1 cellular context compared by ENCODE assay signal in the genomic region with DNA sequence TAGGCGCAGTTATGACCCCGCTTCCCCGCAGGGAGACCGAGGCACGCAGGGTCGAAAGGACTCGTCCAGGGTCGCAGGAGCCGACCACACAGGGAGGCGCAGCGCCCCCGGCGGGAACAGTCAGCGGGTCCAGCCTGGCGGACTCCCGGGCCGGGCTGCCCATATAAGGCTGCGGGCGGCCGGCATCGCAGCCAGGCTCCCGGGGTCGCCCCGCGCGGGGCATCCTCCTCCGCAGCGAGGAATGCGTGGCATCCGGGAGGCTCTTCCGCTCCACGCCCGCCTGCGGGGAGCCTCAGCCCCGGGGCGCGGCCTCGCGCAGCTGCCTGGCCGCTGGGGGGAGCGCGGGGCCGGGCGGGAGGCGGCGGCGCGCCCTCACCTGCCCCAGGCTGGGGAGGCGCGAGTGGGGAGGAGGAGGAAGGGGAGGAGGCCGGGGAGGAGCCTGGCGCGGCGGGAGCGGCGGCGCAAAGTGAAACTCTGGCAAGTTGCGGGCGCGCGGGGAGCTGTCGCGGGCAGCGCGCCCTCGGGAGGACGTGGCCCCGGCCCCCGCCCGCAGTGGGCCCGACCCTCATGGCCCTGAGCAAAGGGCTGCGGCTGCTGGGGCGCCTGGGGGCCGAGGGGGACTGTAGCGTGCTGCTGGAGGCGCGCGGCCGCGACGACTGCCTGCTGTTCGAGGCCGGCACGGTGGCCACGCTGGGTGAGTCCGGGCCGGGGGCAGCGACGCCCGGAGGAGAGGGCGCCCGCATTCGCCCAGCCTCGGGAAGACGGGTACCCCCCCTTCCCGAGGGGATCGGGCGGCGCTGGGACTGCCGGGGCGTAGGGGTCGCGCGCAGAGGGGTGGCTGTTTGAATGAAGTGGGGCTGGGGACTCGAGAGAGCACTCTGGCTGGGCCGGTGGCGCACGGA.
TF ChIP-seq lines count a peak whose summit lies in the region.

SYNJ2 (plus strand) TSS at position 469 of the 902 bp plus-strand sequence; CDS start at position 568, 99 bp downstream.

TF ChIP-seq in K562, 482 proteins besides CTCF, POLR2A, EP300 and RAD21 (continued from another document and continues in another):
- TF ChIP-seq ZNF263 (CRISPR knock-in tag; IDR thresholded peaks at IDR 0.05; ENCODE audit: borderline replicate concordance) (peak; percentile 98), HDAC1 (IDR thresholded peaks at IDR 0.05) (peak in 1 of 2 experiments; percentile 29; a peak in 1 of 4 replicates), TAF9B (IDR thresholded peaks at IDR 0.05; ENCODE audit: partially characterized antibody) (no peak), ZNF274 (IDR thresholded peaks at IDR 0.05; ENCODE audit: borderline replicate concordance, low read depth, low read length) (no peak), HIVEP1 (CRISPR knock-in tag; IDR thresholded peaks at IDR 0.05) (0 out of 2 replicates have a peak, but pooled peaks have one; percentile 22), HNRNPLL (IDR thresholded peaks at IDR 0.05; ENCODE audit: low read depth, low read length, poor library complexity, severe bottlenecking) (no peak), RBM25 (IDR thresholded peaks at IDR 0.05; ENCODE audit: low read depth, low read length, severe bottlenecking) (peak; percentile 48), SMARCA4 (IDR thresholded peaks at IDR 0.05) (no peak; the same call in 1 of the 2 replicates), ELK3 (CRISPR knock-in tag; IDR thresholded peaks at IDR 0.05) (no peak), MCM7 (IDR thresholded peaks at IDR 0.05) (no peak), ZNF707 (CRISPR knock-in tag; conservative IDR thresholded peaks at IDR 0.05) (no peak), HOXB6 (CRISPR knock-in tag; IDR thresholded peaks at IDR 0.05; ENCODE audit: borderline replicate concordance) (no peak), ZNF134 (CRISPR knock-in tag; conservative IDR thresholded peaks at IDR 0.05) (no peak), ZNF311 (CRISPR knock-in tag; IDR thresholded peaks at IDR 0.05) (no peak), BRD4 (IDR thresholded peaks at IDR 0.05) (no peak; the same call in 1 of the 2 replicates), SETDB1 (IDR thresholded peaks at IDR 0.05; ENCODE audit: low read length) (no peak), TEAD1 (CRISPR knock-in tag; IDR thresholded peaks at IDR 0.05) (peak; percentile 74 to 99), ZNF124 (CRISPR knock-in tag; IDR thresholded peaks at IDR 0.05) (no peak), HBP1 (CRISPR knock-in tag; IDR thresholded peaks at IDR 0.05) (peak; percentile 73; the same call in 1 of the 2 replicates), SIX5 (IDR thresholded peaks at IDR 0.05; ENCODE audit: borderline replicate concordance in 1 of 2, insufficient read depth in 1 of 2, low read depth in 1 of 2, low read length in 2 of 2) (no peak), ZNF76 (CRISPR knock-in tag; IDR thresholded peaks at IDR 0.05; ENCODE audit: borderline replicate concordance) (0 out of 2 replicates have a peak, but pooled peaks have one; percentile 65), ZKSCAN1 (IDR thresholded peaks at IDR 0.05; ENCODE audit: low read depth, low read length) (no peak), ELK1 (CRISPR knock-in tag; IDR thresholded peaks at IDR 0.05) (peak; percentile 99), ARID2 (IDR thresholded peaks at IDR 0.05) (no peak), HES1 (IDR thresholded peaks at IDR 0.05; ENCODE audit: low read depth) (no peak), POLR2B (IDR thresholded peaks at IDR 0.05; ENCODE audit: low read depth, partially characterized antibody) (peak; percentile 9), ZNF785 (CRISPR knock-in tag; IDR thresholded peaks at IDR 0.05) (no peak), MBD2 (IDR thresholded peaks at IDR 0.05; ENCODE audit: borderline replicate concordance, low read depth) (no peak; the same call in 1 of the 2 replicates), CAMTA2 (CRISPR knock-in tag; conservative IDR thresholded peaks at IDR 0.05) (no peak), ZNF282 (CRISPR knock-in tag; IDR thresholded peaks at IDR 0.05) (peak; percentile 53; the same call in 1 of the 2 replicates), SMAD1 (IDR thresholded peaks at IDR 0.05; ENCODE audit: low read depth, low read length, partially characterized antibody) (peak; percentile 30), ZFP36 (IDR thresholded peaks at IDR 0.05; ENCODE audit: low read depth, low read length, partially characterized antibody) (no peak), MYBL2 (IDR thresholded peaks at IDR 0.05; ENCODE audit: low read depth) (no peak), MYBL2 (CRISPR knock-in tag; IDR thresholded peaks at IDR 0.05; ENCODE audit: borderline replicate concordance) (no peak), DMBX1 (CRISPR knock-in tag; IDR thresholded peaks at IDR 0.05; ENCODE audit: borderline replicate concordance) (no peak)
- TF ChIP-seq, protein P1, sequence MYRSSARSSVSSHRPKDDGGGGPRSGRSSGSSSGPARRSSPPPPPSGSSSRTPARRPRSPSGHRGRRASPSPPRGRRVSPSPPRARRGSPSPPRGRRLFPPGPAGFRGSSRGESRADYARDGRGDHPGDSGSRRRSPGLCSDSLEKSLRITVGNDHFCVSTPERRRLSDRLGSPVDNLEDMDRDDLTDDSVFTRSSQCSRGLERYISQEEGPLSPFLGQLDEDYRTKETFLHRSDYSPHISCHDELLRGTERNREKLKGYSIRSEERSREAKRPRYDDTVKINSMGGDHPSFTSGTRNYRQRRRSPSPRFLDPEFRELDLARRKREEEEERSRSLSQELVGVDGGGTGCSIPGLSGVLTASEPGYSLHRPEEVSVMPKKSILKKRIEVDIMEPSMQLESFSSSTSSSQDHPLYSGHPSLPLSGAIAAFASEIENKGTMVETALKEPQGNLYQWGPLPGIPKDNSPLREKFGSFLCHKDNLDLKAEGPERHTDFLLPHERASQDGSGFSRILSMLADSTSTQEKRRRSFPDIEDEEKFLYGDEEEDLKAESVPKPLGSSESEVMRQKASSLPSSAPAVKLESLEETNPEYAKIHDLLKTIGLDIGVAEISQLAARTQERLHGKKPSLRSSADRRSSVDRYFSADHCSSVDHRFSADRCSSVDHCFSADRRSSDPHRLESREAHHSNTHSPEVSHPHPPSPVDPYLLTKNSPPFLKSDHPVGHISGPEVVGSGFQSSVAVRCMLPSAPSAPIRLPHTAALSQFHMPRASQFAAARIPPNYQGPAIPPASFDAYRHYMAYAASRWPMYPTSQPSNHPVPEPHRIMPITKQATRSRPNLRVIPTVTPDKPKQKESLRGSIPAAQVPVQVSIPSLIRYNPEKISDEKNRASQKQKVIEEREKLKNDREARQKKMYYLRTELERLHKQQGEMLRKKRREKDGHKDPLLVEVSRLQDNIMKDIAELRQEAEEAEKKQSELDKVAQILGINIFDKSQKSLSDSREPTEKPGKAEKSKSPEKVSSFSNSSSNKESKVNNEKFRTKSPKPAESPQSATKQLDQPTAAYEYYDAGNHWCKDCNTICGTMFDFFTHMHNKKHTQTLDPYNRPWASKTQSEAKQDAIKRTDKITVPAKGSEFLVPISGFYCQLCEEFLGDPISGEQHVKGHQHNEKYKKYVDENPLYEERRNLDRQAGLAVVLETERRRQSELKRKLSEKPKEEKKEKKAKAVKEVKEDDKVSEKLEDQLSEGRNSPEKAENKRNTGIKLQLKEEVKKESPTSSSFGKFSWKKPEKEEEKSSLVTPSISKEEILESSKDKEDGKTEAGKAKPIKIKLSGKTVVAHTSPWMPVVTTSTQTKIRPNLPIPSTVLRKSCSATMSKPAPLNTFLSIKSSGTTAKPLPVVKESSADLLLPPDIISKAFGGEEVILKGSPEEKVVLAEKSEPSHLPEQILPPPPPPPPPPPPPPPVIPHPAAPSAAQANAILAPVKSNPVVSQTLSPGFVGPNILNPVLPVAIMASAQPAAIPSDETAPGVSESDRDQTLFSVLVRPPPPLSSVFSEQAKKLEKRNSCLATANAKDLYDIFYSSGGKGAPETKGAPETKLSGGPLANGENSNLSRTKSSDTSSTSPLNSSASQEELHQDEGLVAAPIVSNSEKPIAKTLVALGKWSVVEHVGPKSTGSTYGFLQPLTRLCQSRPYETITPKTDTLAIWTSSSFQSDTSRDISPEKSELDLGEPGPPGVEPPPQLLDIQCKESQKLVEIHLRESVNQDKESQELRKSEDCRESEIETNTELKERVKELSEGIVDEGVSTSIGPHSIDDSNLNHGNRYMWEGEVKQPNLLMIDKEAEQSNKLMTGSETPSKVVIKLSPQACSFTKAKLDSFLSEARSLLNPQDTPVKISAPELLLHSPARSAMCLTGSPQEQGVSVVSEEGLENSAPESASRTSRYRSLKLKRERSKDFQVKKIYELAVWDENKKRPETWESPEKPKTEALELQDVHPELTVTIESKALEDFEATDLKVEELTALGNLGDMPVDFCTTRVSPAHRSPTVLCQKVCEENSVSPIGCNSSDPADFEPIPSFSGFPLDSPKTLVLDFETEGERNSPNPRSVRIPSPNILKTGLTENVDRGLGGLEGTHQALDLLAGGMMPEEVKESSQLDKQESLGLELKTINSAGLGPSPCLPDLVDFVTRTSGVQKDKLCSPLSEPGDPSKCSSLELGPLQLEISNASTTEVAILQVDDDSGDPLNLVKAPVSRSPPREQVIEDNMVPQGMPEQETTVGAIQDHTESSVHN (IDR thresholded peaks at IDR 0.05; ENCODE audit: borderline replicate concordance in 1 of 2, low read depth in 1 of 2) = no peak
- TF ChIP-seq, protein P2, sequence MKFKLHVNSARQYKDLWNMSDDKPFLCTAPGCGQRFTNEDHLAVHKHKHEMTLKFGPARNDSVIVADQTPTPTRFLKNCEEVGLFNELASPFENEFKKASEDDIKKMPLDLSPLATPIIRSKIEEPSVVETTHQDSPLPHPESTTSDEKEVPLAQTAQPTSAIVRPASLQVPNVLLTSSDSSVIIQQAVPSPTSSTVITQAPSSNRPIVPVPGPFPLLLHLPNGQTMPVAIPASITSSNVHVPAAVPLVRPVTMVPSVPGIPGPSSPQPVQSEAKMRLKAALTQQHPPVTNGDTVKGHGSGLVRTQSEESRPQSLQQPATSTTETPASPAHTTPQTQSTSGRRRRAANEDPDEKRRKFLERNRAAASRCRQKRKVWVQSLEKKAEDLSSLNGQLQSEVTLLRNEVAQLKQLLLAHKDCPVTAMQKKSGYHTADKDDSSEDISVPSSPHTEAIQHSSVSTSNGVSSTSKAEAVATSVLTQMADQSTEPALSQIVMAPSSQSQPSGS (CRISPR knock-in tag; IDR thresholded peaks at IDR 0.05) = peak; percentile 48; the same call in 1 of the 2 replicates
- TF ChIP-seq, protein P3, sequence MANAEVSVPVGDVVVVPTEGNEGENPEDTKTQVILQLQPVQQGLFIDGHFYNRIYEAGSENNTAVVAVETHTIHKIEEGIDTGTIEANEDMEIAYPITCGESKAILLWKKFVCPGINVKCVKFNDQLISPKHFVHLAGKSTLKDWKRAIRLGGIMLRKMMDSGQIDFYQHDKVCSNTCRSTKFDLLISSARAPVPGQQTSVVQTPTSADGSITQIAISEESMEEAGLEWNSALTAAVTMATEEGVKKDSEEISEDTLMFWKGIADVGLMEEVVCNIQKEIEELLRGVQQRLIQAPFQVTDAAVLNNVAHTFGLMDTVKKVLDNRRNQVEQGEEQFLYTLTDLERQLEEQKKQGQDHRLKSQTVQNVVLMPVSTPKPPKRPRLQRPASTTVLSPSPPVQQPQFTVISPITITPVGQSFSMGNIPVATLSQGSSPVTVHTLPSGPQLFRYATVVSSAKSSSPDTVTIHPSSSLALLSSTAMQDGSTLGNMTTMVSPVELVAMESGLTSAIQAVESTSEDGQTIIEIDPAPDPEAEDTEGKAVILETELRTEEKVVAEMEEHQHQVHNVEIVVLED (CRISPR knock-in tag; IDR thresholded peaks at IDR 0.05) = 0 out of 2 replicates have a peak, but pooled peaks have one; percentile 32
- TF ChIP-seq, protein P4, sequence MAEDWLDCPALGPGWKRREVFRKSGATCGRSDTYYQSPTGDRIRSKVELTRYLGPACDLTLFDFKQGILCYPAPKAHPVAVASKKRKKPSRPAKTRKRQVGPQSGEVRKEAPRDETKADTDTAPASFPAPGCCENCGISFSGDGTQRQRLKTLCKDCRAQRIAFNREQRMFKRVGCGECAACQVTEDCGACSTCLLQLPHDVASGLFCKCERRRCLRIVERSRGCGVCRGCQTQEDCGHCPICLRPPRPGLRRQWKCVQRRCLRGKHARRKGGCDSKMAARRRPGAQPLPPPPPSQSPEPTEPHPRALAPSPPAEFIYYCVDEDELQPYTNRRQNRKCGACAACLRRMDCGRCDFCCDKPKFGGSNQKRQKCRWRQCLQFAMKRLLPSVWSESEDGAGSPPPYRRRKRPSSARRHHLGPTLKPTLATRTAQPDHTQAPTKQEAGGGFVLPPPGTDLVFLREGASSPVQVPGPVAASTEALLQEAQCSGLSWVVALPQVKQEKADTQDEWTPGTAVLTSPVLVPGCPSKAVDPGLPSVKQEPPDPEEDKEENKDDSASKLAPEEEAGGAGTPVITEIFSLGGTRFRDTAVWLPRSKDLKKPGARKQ (CRISPR knock-in tag; IDR thresholded peaks at IDR 0.05) = no peak
